Comparison of ENCODE assay signal across 8 cellular contexts in genomic region chr17:48106802-48107136, GRCh38. TPM values are rescaled to one million over a fixed set of nuclear protein-coding genes. Genes with fewer than 3 reads are reported as not detected.
DNase-seq lines count a peak whose midpoint lies in the region; ATAC-seq and TF ChIP-seq lines count a peak whose summit lies in the region.

No MANE protein-coding gene starts in this region.

- no peaks in the 10 kb centered on the region for H3K9me3 ChIP-seq in T-helper 17 cell (ENCODE audit: control insufficient read depth, low read length, poor library complexity, severe bottlenecking)
- no peaks in the 10 kb centered on the region for H3K9me3 ChIP-seq in sigmoid colon

- 28 to 52% methylated on average over 13 of the region's 13 CpGs for WGBS in sigmoid colon, 2 donors

- peaks cover 2% of the 10 kb centered on the region for H3K36me3 Mint-ChIP-seq in T-helper 17 cell (ENCODE audit: low read depth)

- peak overlapping the region; percentile 89 for H3K4me3 ChIP-seq in GM12865 (ENCODE audit: low read depth, low read length)
- peak overlapping the region; percentile 87 for H3K4me3 ChIP-seq in fibroblast of villous mesenchyme (ENCODE audit: low read depth, low read length)
- H3K4me3 ChIP-seq in sigmoid colon: peak overlapping the region; percentile 74 to 86 (median 81)

- H3K4me3 Mint-ChIP-seq in T-helper 17 cell: peak overlapping the region; percentile 96

- no peaks in the 10 kb centered on the region for H3K27me3 Mint-ChIP-seq in T-helper 17 cell

- H3K27ac Mint-ChIP-seq in T-helper 17 cell: peak overlapping the region; percentile 96

- TF ChIP-seq EP300 in sigmoid colon (IDR thresholded peaks at IDR 0.05): no peak

- TF ChIP-seq CTCF in GM12865 (IDR thresholded peaks at IDR 0.05; ENCODE audit: insufficient read depth, low read depth, low read length, missing control alignments) (no peak), fibroblast of villous mesenchyme (IDR thresholded peaks at IDR 0.05; ENCODE audit: insufficient read depth, low read depth, low read length) (no peak), sigmoid colon (IDR thresholded peaks at IDR 0.05) (no peak)

- no peak for TF ChIP-seq POLR2A in sigmoid colon (IDR thresholded peaks at IDR 0.05)

- peak overlapping the region; percentile 89 to 98 (median 95) for H3K27ac ChIP-seq in sigmoid colon

- H3K4me1 Mint-ChIP-seq in T-helper 17 cell: peaks cover 43% of the 10 kb centered on the region

- ATAC-seq in T-helper 17 cell: no peak
- no peak for ATAC-seq in GM19328 (IDR thresholded peaks at IDR 0.05; ENCODE audit: unreplicated experiment)

- intact Hi-C loops in sigmoid colon (cut with DNase I): no loop called here

- no peaks in the 10 kb centered on the region for H3K27me3 ChIP-seq in sigmoid colon

- H3K4me1 ChIP-seq in sigmoid colon: peaks cover 0 to 29% (median 18%) of the 10 kb centered on the region in 4 donors

- DNase-seq in GM12865 (ENCODE audit: low read depth): no peak
- no peak for DNase-seq in T-helper 17 cell
- DNase-seq in fibroblast of villous mesenchyme (ENCODE audit: low read depth): no peak
- no peak for DNase-seq in sigmoid colon
- no peak for DNase-seq in SK-N-DZ (ENCODE audit: low spot score)
- DNase-seq in NCI-H2081 treated with DMSO at 0.1 percent for 48 hours (lab: John Stamatoyannopoulos, UW): no peak
- DNase-seq in SIG-M5 (lab: John Stamatoyannopoulos, UW): no peak

- H3K36me3 ChIP-seq in sigmoid colon: no peaks in the 10 kb centered on the region

RNA-seq across cellular contexts. Expression of gene SNX11, which starts 0.8 kb away (rescaled TPM):
- total RNA-seq in T-helper 17 cell (10 to 100 TPM; 12.8 to 13.2 TPM), fibroblast of villous mesenchyme (12.9 and 19.0 TPM in 2 replicates), sigmoid colon (10 to 100 TPM in 3 of 4 donors, 1 to 10 TPM in 1; 10.0 to 19.3 (median 15.7) TPM)
- polyA plus RNA-seq in sigmoid colon: 10 to 100 TPM; 22.2 to 27.8 (median 25.2) TPM
- polyA plus RNA-seq in SK-N-DZ (2014; cell fraction: cytosol; rRNA removed): 18.0 and 19.1 TPM in 2 replicates
- 14.2 and 19.5 TPM in 2 replicates for polyA plus RNA-seq in SK-N-DZ (2014; cell fraction: nucleus; rRNA removed)

RNA-seq across cellular contexts. Expression of gene CBX1, which starts 5.5 kb away (rescaled TPM):
- 10 to 100 TPM; 12.7 to 16.9 TPM for total RNA-seq in T-helper 17 cell
- total RNA-seq in fibroblast of villous mesenchyme: 42.5 and 60.9 TPM in 2 replicates
- 10 to 100 TPM; 29.1 to 37.4 (median 32.9) TPM for total RNA-seq in sigmoid colon
- 10 to 100 TPM; 26.8 to 36.1 (median 31.8) TPM for polyA plus RNA-seq in sigmoid colon
- 298 and 375 TPM in 2 replicates for polyA plus RNA-seq in SK-N-DZ (2014; cell fraction: cytosol; rRNA removed)
- 109 and 140 TPM in 2 replicates for polyA plus RNA-seq in SK-N-DZ (2014; cell fraction: nucleus; rRNA removed)

RNA-seq across cellular contexts. Expression of gene NFE2L1, which starts 58.6 kb away (rescaled TPM):
- 10 to 100 TPM; 41.2 to 42.2 TPM for total RNA-seq in T-helper 17 cell
- 110 and 132 TPM in 2 replicates for total RNA-seq in fibroblast of villous mesenchyme
- total RNA-seq in sigmoid colon: 100 to 1,000 TPM; 126 to 174 (median 141) TPM
- polyA plus RNA-seq in sigmoid colon: 100 to 1,000 TPM in 1 of 3 donors, 10 to 100 TPM in 2; 44.4 to 134 (median 61.5) TPM
- polyA plus RNA-seq in SK-N-DZ (2014; cell fraction: cytosol; rRNA removed): 48.3 and 57.6 TPM in 2 replicates
- polyA plus RNA-seq in SK-N-DZ (2014; cell fraction: nucleus; rRNA removed): 28.1 and 31.2 TPM in 2 replicates
